In genomic region chr1:94105957-94106529, GRCh38 we compare ENCODE assay signal across 11 cellular contexts. TPM values are rescaled to one million over a fixed set of nuclear protein-coding genes. Genes with fewer than 3 reads are reported as not detected.
A peak's percentile ranks its signal among the peaks of the same experiment; 100 is the strongest.
DNase-seq lines count a peak whose midpoint lies in the region; ATAC-seq and TF ChIP-seq lines count a peak whose summit lies in the region.
"Had no signal": no experiment of that assay in that cellular context is flagged by ENCODE, and none has a peak within 500 bp of the region (broad histone marks: within the 10 kb centered on the region; RNA-seq: fewer than 3 reads in every experiment).

No MANE protein-coding gene starts in this region.

- H2AFZ ChIP-seq in hepatocyte = no peak overlapping the region

- no peaks in the 10 kb centered on the region for H3K27me3 ChIP-seq in hepatocyte

- peaks cover 29% of the 10 kb centered on the region for H3K4me1 ChIP-seq in hepatocyte (ENCODE audit: insufficient read depth)

- no peak overlapping the region for H3K4me3 ChIP-seq in hepatocyte

- H3K9me3 ChIP-seq in hepatocyte (ENCODE audit: low read depth) = no peaks in the 10 kb centered on the region

- peak overlapping the region; percentile 78 for H3K27ac ChIP-seq in hepatocyte
- H3K27ac ChIP-seq: C4-2B had no signal

- H3K9me2 ChIP-seq in hepatocyte (replicated peaks; ENCODE audit: insufficient read depth) = no peaks in the 10 kb centered on the region

- DNase-seq in AML-193 (lab: John Stamatoyannopoulos, UW) (peak; percentile 8 to 23), LHCN-M2 (ENCODE audit: low read depth) (peak; percentile 38), hepatocyte (ENCODE audit: low spot score) (no peak), NCI-H128 (lab: John Stamatoyannopoulos, UW; ENCODE audit: unreplicated experiment) (no peak), NCI-H2029 (lab: John Stamatoyannopoulos, UW) (no peak), NCI-H1417 (lab: John Stamatoyannopoulos, UW) (no peak)
- DNase-seq: activated CD4-positive, alpha-beta T cell treated with anti-CD3 and anti-CD28 coated beads, Interleukin-2, amount 50 U/mL, for 48 hours had no signal

- H3K36me3 ChIP-seq in hepatocyte (replicated peaks; ENCODE audit: insufficient read depth, low read depth) = no peaks in the 10 kb centered on the region

- H3K79me2 ChIP-seq in hepatocyte = no peaks in the 10 kb centered on the region

- peak; percentile 44 for ATAC-seq in GM18909 (IDR thresholded peaks at IDR 0.05; ENCODE audit: poor library complexity, unreplicated experiment)
- ATAC-seq in GM21619 (IDR thresholded peaks at IDR 0.05; ENCODE audit: unreplicated experiment) = no peak

- H4K20me1 ChIP-seq in hepatocyte (ENCODE audit: insufficient read depth, poor library complexity, severe bottlenecking) = no peaks in the 10 kb centered on the region

- TF ChIP-seq CTCF in hepatocyte (IDR thresholded peaks at IDR 0.05; ENCODE audit: poor library complexity) = no peak

- 68% methylated on average over 9 of the region's 9 CpGs for WGBS in hepatocyte (ENCODE audit: low lambda C conversion rate, missing lambda C conversion rate)

- H3K4me2 ChIP-seq in hepatocyte = peak overlapping the region; percentile 54

RNA-seq across cellular contexts. Expression of gene ABCA4, which starts 14.9 kb away (rescaled TPM):
- total RNA-seq in LHCN-M2 (2014; rRNA removed) (under 0.01 and 0.06 TPM in 2 replicates), hepatocyte (0.53 and 1.0 TPM in 2 replicates)
- polyA plus RNA-seq in LHCN-M2 (2012) = 0.06 TPM
- polyA plus RNA-seq in hepatocyte = 1.4 and 2.1 TPM in 2 replicates
- total RNA-seq: kidney epithelial cell had no signal

Comparison
In these comparisons a context has a peak if more than half of its experiments do, and no peak if none do; other contexts are left out.
1. DNase-seq: peak in AML-193 (2 of 2) and LHCN-M2 (single experiment); none in hepatocyte (single experiment), NCI-H128 (single experiment), NCI-H2029 (single experiment) and NCI-H1417 (0 of 3).